Comparison of ENCODE assay signal across 12 cellular contexts in genomic region chr12:88574278-88574677, GRCh38. TPM values are rescaled to one million over a fixed set of nuclear protein-coding genes. Genes with fewer than 3 reads are reported as not detected.
A peak's percentile ranks its signal among the peaks of the same experiment; 100 is the strongest.
DNase-seq lines count a peak whose midpoint lies in the region; ATAC-seq and TF ChIP-seq lines count a peak whose summit lies in the region.
"Had no signal": no experiment of that assay in that cellular context is flagged by ENCODE, and none has a peak within 500 bp of the region (broad histone marks: within the 10 kb centered on the region; RNA-seq: fewer than 3 reads in every experiment).

No MANE protein-coding gene starts in this region.

- H3K4me1 ChIP-seq in smooth muscle cell (ENCODE audit: low read depth), result peaks cover 10% of the 10 kb centered on the region
- peaks cover 18% of the 10 kb centered on the region for H3K4me1 ChIP-seq in A673 (ENCODE audit: insufficient read depth, low read length, poor library complexity, severe bottlenecking)

- no peaks in the 10 kb centered on the region for H3F3A ChIP-seq in smooth muscle cell (ENCODE audit: low read depth)

- TF ChIP-seq CTCF in BJ (IDR thresholded peaks at IDR 0.05; ENCODE audit: insufficient read depth, low read depth, low read length) (no peak), foreskin fibroblast (IDR thresholded peaks at IDR 0.05; ENCODE audit: low read depth, low read length) (no peak), smooth muscle cell (IDR thresholded peaks at IDR 0.05; ENCODE audit: borderline replicate concordance, insufficient read depth, poor library complexity, severe bottlenecking) (no peak), A673 (conservative IDR thresholded peaks at IDR 0.05; ENCODE audit: low read depth, low read length) (no peak)

- H3K4me2 ChIP-seq in smooth muscle cell, result peak overlapping the region; percentile 23

- H3K36me3 ChIP-seq in BJ (ENCODE audit: control insufficient read depth, insufficient read depth, low read length) (no peaks in the 10 kb centered on the region), smooth muscle cell (ENCODE audit: low read depth) (no peaks in the 10 kb centered on the region), A673 (ENCODE audit: insufficient read depth, low read length, poor library complexity, severe bottlenecking) (no peaks in the 10 kb centered on the region)
- H3K36me3 ChIP-seq: heart right ventricle had no signal

- BruUV-seq in A673 (replicated peaks; lab: Mats Ljungman, UMichigan), result no TSS peak

- no peak overlapping the region for H2AFZ ChIP-seq in smooth muscle cell (ENCODE audit: low read depth)

- CTCF ChIA-PET in BJ (lab: Yijun Ruan, JAX) (interaction anchor here (0.8 to 1.2 kb wide), 2 partner anchors 10 to 30 kb away, joined by 3 to 4 read pairs; no protein-coding TSS in a partner anchor), A673 (lab: Charles Lee) (no interaction called here)

- no peaks in the 10 kb centered on the region for H3K9me3 ChIP-seq in smooth muscle cell (replicated peaks; ENCODE audit: low read depth)
- no peaks in the 10 kb centered on the region for H3K9me3 ChIP-seq in A673 (ENCODE audit: low read depth, low read length, poor library complexity, severe bottlenecking)
- H3K9me3 ChIP-seq: heart right ventricle had no signal

- H3K9ac ChIP-seq in smooth muscle cell (ENCODE audit: low read depth), result no peak overlapping the region

- WGBS in smooth muscle cell (ENCODE audit: low lambda C conversion rate), result 49% methylated on average over 2 of the region's 2 CpGs

- H3K27ac ChIP-seq in smooth muscle cell (ENCODE audit: low read depth) (no peak overlapping the region), A673 (ENCODE audit: low read depth, low read length, poor library complexity, severe bottlenecking) (no peak overlapping the region)

- H3K27me3 ChIP-seq in BJ (ENCODE audit: control insufficient read depth, insufficient read depth, low read length), result no peaks in the 10 kb centered on the region
- H3K27me3 ChIP-seq in smooth muscle cell (ENCODE audit: low read depth), result peaks cover 10% of the 10 kb centered on the region
- no peaks in the 10 kb centered on the region for H3K27me3 ChIP-seq in A673 (replicated peaks; ENCODE audit: insufficient read depth, low read depth, low read length, poor library complexity)

- POLR2A ChIA-PET in BJ (lab: Charles Lee) (no interaction called here), A673 (lab: Charles Lee; ENCODE audit: low non-redundant PET) (no interaction called here)

- peak overlapping the region; percentile 15; the same call in 1 of the 2 replicates for H3K4me3 ChIP-seq in BJ (ENCODE audit: low read depth, low read length)
- H3K4me3 ChIP-seq in foreskin fibroblast (ENCODE audit: low read depth in 1 of 2, low read length in 2 of 2), result peak overlapping the region in 1 of 2 donors; percentile 28
- no peak overlapping the region for H3K4me3 ChIP-seq in smooth muscle cell
- H3K4me3 ChIP-seq in A673 (ENCODE audit: low read depth, low read length, poor library complexity, severe bottlenecking), result no peak overlapping the region

- peak; percentile 19 for ATAC-seq in SK-N-SH treated with all-trans-retinoic acid at 6 μM for 48 hours
- ATAC-seq in GM18868 (IDR thresholded peaks at IDR 0.05; ENCODE audit: unreplicated experiment), result no peak
- no peak for ATAC-seq in HG03460 (IDR thresholded peaks at IDR 0.05; ENCODE audit: unreplicated experiment)

- no peaks in the 10 kb centered on the region for H4K20me1 ChIP-seq in smooth muscle cell (ENCODE audit: low read depth)

- intact Hi-C loops in A673 (cut with micrococcal nuclease; ENCODE audit: unreplicated experiment), result no loop called here

- DNase-seq in BJ (ENCODE audit: low read depth) (no peak), foreskin fibroblast (peak; percentile 18 to 35), smooth muscle cell (lab: John Stamatoyannopoulos, UW; ENCODE audit: unreplicated experiment) (no peak), SIG-M5 treated with dmso at 0.1 percent for 504 hours (lab: John Stamatoyannopoulos, UW; ENCODE audit: unreplicated experiment) (no peak), A673 (ENCODE audit: low spot score) (no peak)
- DNase-seq: activated CD4-positive, alpha-beta T cell treated with anti-CD3 and anti-CD28 coated beads for 1 hour; heart right ventricle; Right ventricle myocardium superior; substantia nigra had no signal

- H3K79me2 ChIP-seq in smooth muscle cell (ENCODE audit: low read depth), result no peaks in the 10 kb centered on the region

TF ChIP-seq in SK-N-SH treated with all-trans-retinoic acid at 6 μM for 48 hours, 23 proteins besides CTCF, POLR2A, EP300 and RAD21:
- TF ChIP-seq TCF4 (CRISPR knock-in tag; IDR thresholded peaks at IDR 0.05; ENCODE audit: borderline replicate concordance) (no peak), PPARA (CRISPR knock-in tag; IDR thresholded peaks at IDR 0.05; ENCODE audit: borderline replicate concordance) (no peak), ZNF70 (CRISPR knock-in tag; IDR thresholded peaks at IDR 0.05) (no peak), CSDC2 (CRISPR knock-in tag; IDR thresholded peaks at IDR 0.05) (no peak), ZFP3 (CRISPR knock-in tag; IDR thresholded peaks at IDR 0.05) (no peak), ISL1 (CRISPR knock-in tag; IDR thresholded peaks at IDR 0.05) (no peak), ZNF8 (CRISPR knock-in tag; IDR thresholded peaks at IDR 0.05) (no peak), GLIS3 (CRISPR knock-in tag; IDR thresholded peaks at IDR 0.05) (no peak), ARNTL (CRISPR knock-in tag; IDR thresholded peaks at IDR 0.05; ENCODE audit: borderline replicate concordance, low read depth) (no peak), TSHZ2 (CRISPR knock-in tag; IDR thresholded peaks at IDR 0.05) (no peak), CREB5 (CRISPR knock-in tag; IDR thresholded peaks at IDR 0.05; ENCODE audit: low read depth) (no peak)

RNA-seq across cellular contexts. Expression of gene KITLG, which starts 6.0 kb away (rescaled TPM):
- polyA plus RNA-seq in BJ (2011; rRNA removed) (17.0 and 43.0 TPM in 2 replicates), smooth muscle cell (0.64 and 2.1 TPM in 2 replicates)
- polyA minus RNA-seq in BJ (2011; rRNA and poly(A)+ RNA removed), result 52.1 and 52.4 TPM in 2 replicates
- total RNA-seq in smooth muscle cell (4.0 and 8.0 TPM in 2 replicates), A673 (2021) (4.6 and 5.7 TPM in 2 replicates)

Comparison
In these comparisons a context has a peak if more than half of its experiments do, and no peak if none do; other contexts are left out.
1. DNase-seq: peak in foreskin fibroblast (2 of 2); none in BJ (single experiment), smooth muscle cell (single experiment), SIG-M5 treated with dmso at 0.1 percent for 504 hours (single experiment) and A673 (single experiment).